ENCODE assay signal across 1 cellular context in genomic region chr19:12162882-12163806, GRCh38.
TF ChIP-seq lines count a peak whose summit lies in the region.

ZNF136 (plus strand) TSS chr19:12163096; CDS start chr19:12163204, 108 bp downstream.

TF ChIP-seq in HEK293, 187 proteins besides CTCF, POLR2A, EP300 and RAD21 (continued from another document):
- no peak for TF ChIP-seq ZNF704 (tag by site-specific recombination; IDR thresholded peaks at IDR 0.05)
- TF ChIP-seq HIC1 (tag by site-specific recombination; IDR thresholded peaks at IDR 0.05) = no peak
- TF ChIP-seq ZNF670 (tag by site-specific recombination; IDR thresholded peaks at IDR 0.05; ENCODE audit: low read depth) = no peak
- peak; percentile 7; the same call in 1 of the 2 replicates for TF ChIP-seq ZNF366 (tag by site-specific recombination; conservative IDR thresholded peaks at IDR 0.05)
- TF ChIP-seq ZNF354C (tag by site-specific recombination; IDR thresholded peaks at IDR 0.05; ENCODE audit: borderline replicate concordance, low read depth) = no peak
- TF ChIP-seq ZNF677 (tag by site-specific recombination; IDR thresholded peaks at IDR 0.05) = no peak
- no peak for TF ChIP-seq ZNF223 (tag by site-specific recombination; IDR thresholded peaks at IDR 0.05)
- TF ChIP-seq PBX3 (CRISPR knock-in tag; IDR thresholded peaks at IDR 0.05) = no peak
- no peak for TF ChIP-seq ZNF133 (tag by site-specific recombination; IDR thresholded peaks at IDR 0.05)
- TF ChIP-seq ZNF513 (tag by site-specific recombination; IDR thresholded peaks at IDR 0.05) = no peak
- TF ChIP-seq KLF17 (tag by site-specific recombination; IDR thresholded peaks at IDR 0.05) = no peak; the same call in 1 of the 2 replicates
- peak; percentile 91 for TF ChIP-seq ZNF335 (tag by site-specific recombination; conservative IDR thresholded peaks at IDR 0.05)
- no peak for TF ChIP-seq ZNF202 (tag by site-specific recombination; IDR thresholded peaks at IDR 0.05; ENCODE audit: borderline replicate concordance)
- TF ChIP-seq ZBTB26 (tag by site-specific recombination; optimal IDR thresholded peaks at IDR 0.05) = peak; percentile 39
- 0 out of 2 replicates have a peak, but pooled peaks have one; percentile 20 for TF ChIP-seq KLF1 (tag by site-specific recombination; IDR thresholded peaks at IDR 0.05)
- TF ChIP-seq PRDM4 (tag by site-specific recombination; IDR thresholded peaks at IDR 0.05) = no peak
- TF ChIP-seq ZNF521 (tag by site-specific recombination; IDR thresholded peaks at IDR 0.05) = no peak
- peak; percentile 90 for TF ChIP-seq ZBTB20 (tag by site-specific recombination; IDR thresholded peaks at IDR 0.05)
- TF ChIP-seq MEIS1 (CRISPR knock-in tag; IDR thresholded peaks at IDR 0.05; ENCODE audit: borderline replicate concordance) = no peak
- TF ChIP-seq KLF8 (tag by site-specific recombination; IDR thresholded peaks at IDR 0.05) = peak; percentile 58
- no peak for TF ChIP-seq ZNF530 (tag by site-specific recombination; IDR thresholded peaks at IDR 0.05; ENCODE audit: low read depth)
- no peak for TF ChIP-seq ZNF449 (tag by site-specific recombination; IDR thresholded peaks at IDR 0.05)
- no peak for TF ChIP-seq OSR2 (tag by site-specific recombination; IDR thresholded peaks at IDR 0.05)
- TF ChIP-seq BCL6B (tag by site-specific recombination; IDR thresholded peaks at IDR 0.05) = no peak
- no peak for TF ChIP-seq ZFP69B (tag by site-specific recombination; IDR thresholded peaks at IDR 0.05)
- 0 out of 2 replicates have a peak, but pooled peaks have one; percentile 43 for TF ChIP-seq ZNF350 (tag by site-specific recombination; IDR thresholded peaks at IDR 0.05)
- TF ChIP-seq ZBTB44 (tag by site-specific recombination; IDR thresholded peaks at IDR 0.05) = no peak
- TF ChIP-seq ZNF555 (tag by site-specific recombination; conservative IDR thresholded peaks at IDR 0.05) = no peak
